In genomic region chr9:97930972-97931371, GRCh38 we compare ENCODE assay signal across 21 cellular contexts. TPM values are rescaled to one million over a fixed set of nuclear protein-coding genes. Genes with fewer than 3 reads are reported as not detected.
A peak's percentile ranks its signal among the peaks of the same experiment; 100 is the strongest.
DNase-seq lines count a peak whose midpoint lies in the region; ATAC-seq lines count a peak whose summit lies in the region.
"Had no signal": no experiment of that assay in that cellular context is flagged by ENCODE, and none has a peak within 500 bp of the region (broad histone marks: within the 10 kb centered on the region; RNA-seq: fewer than 3 reads in every experiment).

No MANE protein-coding gene starts in this region.

- peak; percentile 80 to 95 (median 90) for ATAC-seq in T-cell (replicated peaks in 1 of 4)
- no peak for ATAC-seq in activated naive CD8-positive, alpha-beta T cell treated with anti-CD3 and anti-CD28 coated beads, Interleukin-2, amount 50 U/mL, for 24 hours
- ATAC-seq: gastroesophageal sphincter, right lobe of liver had no signal

- H3K9me3 ChIP-seq in thymus (ENCODE audit: control insufficient read depth), result no peaks in the 10 kb centered on the region
- H3K9me3 ChIP-seq: esophagus muscularis mucosa, gastroesophageal sphincter, right lobe of liver, tibial nerve had no signal

- H3K36me3 ChIP-seq in thymus (ENCODE audit: control insufficient read depth, insufficient read depth), result no peaks in the 10 kb centered on the region
- no peaks in the 10 kb centered on the region for H3K36me3 ChIP-seq in H7 (replicated peaks; ENCODE audit: control insufficient read depth, insufficient read depth, low read length)
- H3K36me3 ChIP-seq: esophagus muscularis mucosa, gastroesophageal sphincter, right lobe of liver, tibial nerve had no signal

- no peaks in the 10 kb centered on the region for H3K9me3 Mint-ChIP-seq in activated naive CD4-positive, alpha-beta T cell treated with anti-CD3 and anti-CD28 coated beads, Interleukin-2, amount 50 U/mL, for 24 hours
- H3K9me3 Mint-ChIP-seq in T-cell, result no peaks in the 10 kb centered on the region
- H3K9me3 Mint-ChIP-seq in activated naive CD8-positive, alpha-beta T cell treated with anti-CD3 and anti-CD28 coated beads, Interleukin-2, amount 50 U/mL, for 24 hours, result no peaks in the 10 kb centered on the region
- H3K9me3 Mint-ChIP-seq: naive B cell had no signal

- peak overlapping the region; percentile 65 for H3K4me3 Mint-ChIP-seq in activated naive CD4-positive, alpha-beta T cell treated with anti-CD3 and anti-CD28 coated beads, Interleukin-2, amount 50 U/mL, for 24 hours
- H3K4me3 Mint-ChIP-seq in T-cell, result peak overlapping the region; percentile 44 to 62 (median 55)
- peak overlapping the region; percentile 4 for H3K4me3 Mint-ChIP-seq in activated naive CD8-positive, alpha-beta T cell treated with anti-CD3 and anti-CD28 coated beads, Interleukin-2, amount 50 U/mL, for 24 hours
- H3K4me3 Mint-ChIP-seq: naive B cell had no signal

- peak overlapping the region; percentile 25 for H3K4me3 ChIP-seq in thymus (ENCODE audit: low read length)
- no peak overlapping the region for H3K4me3 ChIP-seq in H7 (ENCODE audit: insufficient read depth, low read depth, low read length)
- H3K4me3 ChIP-seq: esophagus muscularis mucosa, gastroesophageal sphincter, right lobe of liver, tibial nerve had no signal

- peaks cover 63% of the 10 kb centered on the region for H3K4me1 Mint-ChIP-seq in activated naive CD4-positive, alpha-beta T cell treated with anti-CD3 and anti-CD28 coated beads, Interleukin-2, amount 50 U/mL, for 24 hours
- peaks cover 55 to 65% (median 59%) of the 10 kb centered on the region in 3 donors for H3K4me1 Mint-ChIP-seq in T-cell
- H3K4me1 Mint-ChIP-seq in activated naive CD8-positive, alpha-beta T cell treated with anti-CD3 and anti-CD28 coated beads, Interleukin-2, amount 50 U/mL, for 24 hours, result peaks cover 40% of the 10 kb centered on the region

- H3K27ac Mint-ChIP-seq in activated naive CD4-positive, alpha-beta T cell treated with anti-CD3 and anti-CD28 coated beads, Interleukin-2, amount 50 U/mL, for 24 hours, result peak overlapping the region; percentile 96
- peak overlapping the region; percentile 97 to 98 for H3K27ac Mint-ChIP-seq in T-cell
- peak overlapping the region; percentile 66 for H3K27ac Mint-ChIP-seq in activated naive CD8-positive, alpha-beta T cell treated with anti-CD3 and anti-CD28 coated beads, Interleukin-2, amount 50 U/mL, for 24 hours

- peaks cover 22% of the 10 kb centered on the region for H3K4me1 ChIP-seq in thymus (ENCODE audit: control insufficient read depth, insufficient read depth, low read length)
- H3K4me1 ChIP-seq: esophagus muscularis mucosa, gastroesophageal sphincter, right lobe of liver, tibial nerve had no signal

- H3K27me3 Mint-ChIP-seq in activated naive CD4-positive, alpha-beta T cell treated with anti-CD3 and anti-CD28 coated beads, Interleukin-2, amount 50 U/mL, for 24 hours, result no peaks in the 10 kb centered on the region
- H3K27me3 Mint-ChIP-seq in T-cell, result no peaks in the 10 kb centered on the region
- no peaks in the 10 kb centered on the region for H3K27me3 Mint-ChIP-seq in activated naive CD8-positive, alpha-beta T cell treated with anti-CD3 and anti-CD28 coated beads, Interleukin-2, amount 50 U/mL, for 24 hours

- CTCF ChIA-PET in T-cell (lab: Charles Lee), result interaction anchor here in 1 of 2 donors (1.1 kb wide), 1 partner anchor 22 kb away, joined by 4 read pairs; no protein-coding TSS in a partner anchor

- POLR2A ChIA-PET in T-cell (lab: Charles Lee), result no interaction called here

- no peak for DNase-seq in activated naive CD4-positive, alpha-beta T cell treated with anti-CD3 and anti-CD28 coated beads, Interleukin-2, amount 50 U/mL, for 16 hours
- DNase-seq in T-cell (no peak), H7 (no peak)
- DNase-seq in activated naive CD8-positive, alpha-beta T cell treated with anti-CD3 and anti-CD28 coated beads, Interleukin-2, amount 50 U/mL, for 24 hours, result no peak
- no peak for DNase-seq in effector CD4-positive, alpha-beta T cell
- no peak for DNase-seq in stimulated activated CD4-positive, alpha-beta T cell treated with anti-CD3 and anti-CD28 coated beads, Interleukin-15, amount 100 ng/mL, for 24 hours
- DNase-seq: central memory CD4-positive, alpha-beta T cell; DMS79; GOT3; IMR-90; kidney glomerular epithelial cell; MV-4-11; naive B cell; right lobe of liver had no signal

- H3K27me3 ChIP-seq in thymus (ENCODE audit: control insufficient read depth, insufficient read depth) (no peaks in the 10 kb centered on the region), H7 (ENCODE audit: control insufficient read depth, insufficient read depth, low read length) (peaks cover 10% of the 10 kb centered on the region)

- WGBS in thymus, result 9% methylated on average over 3 of the region's 3 CpGs

- H3K36me3 Mint-ChIP-seq in activated naive CD4-positive, alpha-beta T cell treated with anti-CD3 and anti-CD28 coated beads, Interleukin-2, amount 50 U/mL, for 24 hours, result no peaks in the 10 kb centered on the region
- H3K36me3 Mint-ChIP-seq in T-cell, result no peaks in the 10 kb centered on the region
- H3K36me3 Mint-ChIP-seq in activated naive CD8-positive, alpha-beta T cell treated with anti-CD3 and anti-CD28 coated beads, Interleukin-2, amount 50 U/mL, for 24 hours (ENCODE audit: low read depth), result no peaks in the 10 kb centered on the region
- H3K36me3 Mint-ChIP-seq: naive B cell had no signal

- H3K27ac ChIP-seq in thymus (ENCODE audit: low read depth), result peak overlapping the region; percentile 93
- H3K27ac ChIP-seq: esophagus muscularis mucosa, gastroesophageal sphincter, right lobe of liver, tibial nerve had no signal

RNA-seq across cellular contexts. Expression of gene HEMGN, which starts 7.0 kb away (rescaled TPM):
- 1 to 10 TPM; 1.3 to 3.7 (median 1.7) TPM for total RNA-seq in T-cell
- 4.1 TPM for polyA plus RNA-seq in thymus
- total RNA-seq in H7 (2014; rRNA removed; shearing (Covaris generic)), result not detected in 2 replicates
- total RNA-seq: gastroesophageal sphincter, IMR-90, osteocyte, tibial nerve had no signal
- polyA plus RNA-seq: AG04450, IMR-90 had no signal

RNA-seq across cellular contexts. Expression of gene TRMO, which starts 8.7 kb away (rescaled TPM):
- total RNA-seq in T-cell, result 10 to 100 TPM; 38.8 to 47.4 (median 44.7) TPM
- polyA plus RNA-seq in thymus, result 19.8 TPM
- 4.3 and 5.9 TPM in 2 replicates for total RNA-seq in H7 (2014; rRNA removed; shearing (Covaris generic))

RNA-seq across cellular contexts. Expression of gene ANP32B, which starts 52.2 kb away (rescaled TPM):
- total RNA-seq in T-cell, result 100 to 1,000 TPM; 151 to 201 (median 172) TPM
- polyA plus RNA-seq in thymus, result 191 TPM
- total RNA-seq in H7 (2014; rRNA removed; shearing (Covaris generic)), result 6.7 and 10.6 TPM in 2 replicates

Comparison
In these comparisons a context has a peak if more than half of its experiments do, and no peak if none do; other contexts are left out.
1. H3K4me3 Mint-ChIP-seq: peak in every context shown above with its lines; median percentile 65 in activated naive CD4-positive, alpha-beta T cell treated with anti-CD3 and anti-CD28 coated beads, Interleukin-2, amount 50 U/mL, for 24 hours; 55 in T-cell; 4 in activated naive CD8-positive, alpha-beta T cell treated with anti-CD3 and anti-CD28 coated beads, Interleukin-2, amount 50 U/mL, for 24 hours.
2. RNA of gene ANP32B, which starts 52.2 kb away (total RNA-seq): 151 to 201 TPM in T-cell; 6.7 to 10.6 TPM in H7; every median in the first group is over 10 times any median in the second.
3. Peak in every context shown above with its lines, with median percentiles within 50 percentile points of each other: H3K27ac Mint-ChIP-seq.